8 cellular contexts compared by ENCODE assay signal in the genomic region with DNA sequence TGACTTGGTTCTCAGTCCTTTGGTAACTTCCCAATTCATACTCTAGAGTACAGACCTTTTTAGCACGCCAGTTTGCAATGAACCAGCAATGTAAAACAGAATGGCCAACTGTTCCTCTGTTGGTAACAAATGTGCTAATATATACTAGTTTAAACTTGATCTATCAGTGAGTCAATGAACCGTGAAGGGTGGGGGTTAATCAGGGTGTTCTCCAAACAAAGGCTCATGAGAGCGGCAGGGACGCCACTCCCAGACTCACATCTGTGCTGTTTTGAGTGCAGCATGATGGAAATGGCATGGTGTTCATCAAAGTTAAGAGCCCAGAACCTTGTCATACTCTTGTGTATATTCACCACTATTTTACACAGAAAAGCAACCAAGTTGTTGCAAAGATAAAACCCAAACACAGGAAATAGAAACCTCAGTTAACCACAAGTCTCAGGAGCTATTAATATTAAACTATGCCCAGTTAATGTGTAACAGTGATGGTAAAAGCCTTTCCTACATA.
A peak's percentile ranks its signal among the peaks of the same experiment; 100 is the strongest.
DNase-seq lines count a peak whose midpoint lies in the region; ATAC-seq, FAIRE-seq and TF ChIP-seq lines count a peak whose summit lies in the region.

No MANE protein-coding gene starts in this region.

- POLR2A ChIA-PET in OCI-LY7 (lab: Charles Lee): interaction anchor here (0.6 to 1.5 kb wide), 3 partner anchors 11 to 402 kb away, joined by 3 to 4 read pairs (median 3); no protein-coding TSS in a partner anchor
- POLR2A ChIA-PET in activated CD4-positive, alpha-beta memory T cell treated with anti-CD3 and anti-CD28 coated beads, Interleukin-2, amount 10 ng/mL, durations not matched to agents 7 days and 5 days (lab: Charles Lee): no interaction called here

- H3K4me3 ChIP-seq in OCI-LY7 (ENCODE audit: low read depth, low read length, poor library complexity, severe bottlenecking) (peak overlapping the region; percentile 17), pancreas (no peak overlapping the region), suprapubic skin (no peak overlapping the region), thyroid gland (replicated peaks in 1 of 3) (no peak overlapping the region)

- H3K9me3 ChIP-seq in OCI-LY7 (ENCODE audit: low read length) (no peaks in the 10 kb centered on the region), pancreas (no peaks in the 10 kb centered on the region), suprapubic skin (no peaks in the 10 kb centered on the region), thyroid gland (no peaks in the 10 kb centered on the region)

- no peaks in the 10 kb centered on the region for H3K36me3 Mint-ChIP-seq in activated CD4-positive, alpha-beta memory T cell treated with anti-CD3 and anti-CD28 coated beads, Interleukin-2, amount 10 ng/mL, durations not matched to agents 7 days and 5 days (ENCODE audit: low read depth)

- H3K4me3 Mint-ChIP-seq in activated CD4-positive, alpha-beta memory T cell treated with anti-CD3 and anti-CD28 coated beads, Interleukin-2, amount 10 ng/mL, durations not matched to agents 7 days and 5 days: no peak overlapping the region

- TF ChIP-seq POLR2A in suprapubic skin (IDR thresholded peaks at IDR 0.05): no peak
- TF ChIP-seq POLR2A in thyroid gland (IDR thresholded peaks at IDR 0.05): no peak

- H2AFZ ChIP-seq in OCI-LY7 (ENCODE audit: low read length): peak overlapping the region; percentile 48; the same call in 1 of the 2 replicates

- H3K36me3 ChIP-seq in OCI-LY7 (ENCODE audit: insufficient read depth, low read length) (no peaks in the 10 kb centered on the region), pancreas (no peaks in the 10 kb centered on the region), suprapubic skin (no peaks in the 10 kb centered on the region), thyroid gland (no peaks in the 10 kb centered on the region)

- DNase-seq in DMS 273 (lab: John Stamatoyannopoulos, UW; ENCODE audit: unreplicated experiment): peak; percentile 98
- peak; percentile 8 for DNase-seq in OCI-LY7 (ENCODE audit: low spot score)
- peak in 2 of 6 donors; percentile 8 to 30 for DNase-seq in pancreas
- no peak for DNase-seq in activated CD4-positive, alpha-beta memory T cell treated with anti-CD3 and anti-CD28 coated beads, Interleukin-2, amount 10 ng/mL, durations not matched to agents 7 days and 5 days
- no peak for DNase-seq in suprapubic skin (ENCODE audit: low spot score in 2 of 2)
- DNase-seq in thyroid gland: no peak

- H3K27me3 ChIP-seq in pancreas (no peaks in the 10 kb centered on the region), suprapubic skin (peaks cover 8% of the 10 kb centered on the region), thyroid gland (no peaks in the 10 kb centered on the region)

- 12% methylated on average over 4 of the region's 4 CpGs for WGBS in pancreas, 2 donors
- 28% methylated on average over 4 of the region's 4 CpGs for WGBS in suprapubic skin
- WGBS in thyroid gland, 2 donors: 19 to 20% methylated on average over 4 of the region's 4 CpGs

- peak overlapping the region; percentile 61 for H3K4me2 ChIP-seq in OCI-LY7 (ENCODE audit: low read length)

- intact Hi-C loops in OCI-LY7 (cut with micrococcal nuclease; ENCODE audit: unreplicated experiment): no loop called here
- intact Hi-C loops in pancreas (cut with DNase I): no loop called here
- intact Hi-C loops in thyroid gland (cut with DNase I): no loop called here

- peaks cover 16% of the 10 kb centered on the region for H3K4me1 Mint-ChIP-seq in activated CD4-positive, alpha-beta memory T cell treated with anti-CD3 and anti-CD28 coated beads, Interleukin-2, amount 10 ng/mL, durations not matched to agents 7 days and 5 days

- H3K79me2 ChIP-seq in OCI-LY7 (ENCODE audit: insufficient read depth, low read depth, low read length): no peaks in the 10 kb centered on the region

- no peaks in the 10 kb centered on the region for H3K9me2 ChIP-seq in OCI-LY7 (ENCODE audit: insufficient read depth, low read length)

- H3K27ac ChIP-seq in OCI-LY7 (ENCODE audit: low read depth, low read length, poor library complexity, severe bottlenecking) (no peak overlapping the region), pancreas (peak overlapping the region in 1 of 4 donors; percentile 45), suprapubic skin (no peak overlapping the region), thyroid gland (no peak overlapping the region)

- no peak for FAIRE-seq in pancreas (lab: Jason Lieb, UNC)

- H3K27ac Mint-ChIP-seq in activated CD4-positive, alpha-beta memory T cell treated with anti-CD3 and anti-CD28 coated beads, Interleukin-2, amount 10 ng/mL, durations not matched to agents 7 days and 5 days: no peak overlapping the region

- TF ChIP-seq CTCF in OCI-LY7 (conservative IDR thresholded peaks at IDR 0.05; ENCODE audit: low read length) (no peak), pancreas (IDR thresholded peaks at IDR 0.05) (no peak), suprapubic skin (IDR thresholded peaks at IDR 0.05) (no peak), thyroid gland (IDR thresholded peaks at IDR 0.05) (no peak)

- no peaks in the 10 kb centered on the region for H3K9me3 Mint-ChIP-seq in activated CD4-positive, alpha-beta memory T cell treated with anti-CD3 and anti-CD28 coated beads, Interleukin-2, amount 10 ng/mL, durations not matched to agents 7 days and 5 days

- H4K20me1 ChIP-seq in OCI-LY7 (ENCODE audit: insufficient read depth, low read length): no peaks in the 10 kb centered on the region

- CTCF ChIA-PET in OCI-LY7 (lab: Charles Lee; ENCODE audit: unreplicated experiment): interaction anchor here (1.9 kb wide), 1 partner anchor 72 kb away, joined by 4 read pairs; no protein-coding TSS in a partner anchor
- CTCF ChIA-PET in activated CD4-positive, alpha-beta memory T cell treated with anti-CD3 and anti-CD28 coated beads, Interleukin-2, amount 10 ng/mL, durations not matched to agents 7 days and 5 days (lab: Charles Lee): interaction anchor here (2.8 kb wide), 1 partner anchor 13 kb away, joined by 10 read pairs; no protein-coding TSS in a partner anchor

- no peak for TF ChIP-seq EP300 in suprapubic skin (IDR thresholded peaks at IDR 0.05)

- H3K4me1 ChIP-seq in OCI-LY7 (ENCODE audit: insufficient read depth, low read length, poor library complexity, severe bottlenecking) (peaks cover 18% of the 10 kb centered on the region), pancreas (peaks cover 0 to 13% (median 10%) of the 10 kb centered on the region in 3 donors), suprapubic skin (no peaks in the 10 kb centered on the region), thyroid gland (no peaks in the 10 kb centered on the region)

- ATAC-seq in GM19397 (IDR thresholded peaks at IDR 0.05; ENCODE audit: unreplicated experiment) (peak; percentile 97), HG03354 (IDR thresholded peaks at IDR 0.05; ENCODE audit: poor library complexity, severe bottlenecking, unreplicated experiment) (peak; percentile 97), pancreas (peak; percentile 60 to 93 (median 90))

- BruUV-seq in OCI-LY7 (replicated peaks; lab: Mats Ljungman, UMichigan): no TSS peak

- H3K27me3 Mint-ChIP-seq in activated CD4-positive, alpha-beta memory T cell treated with anti-CD3 and anti-CD28 coated beads, Interleukin-2, amount 10 ng/mL, durations not matched to agents 7 days and 5 days: peaks cover 39% of the 10 kb centered on the region

Comparison
In these comparisons a context has a peak if more than half of its experiments do, and no peak if none do; other contexts are left out.
1. DNase-seq: peak in DMS 273 (single experiment) and OCI-LY7 (single experiment); none in activated CD4-positive, alpha-beta memory T cell treated with anti-CD3 and anti-CD28 coated beads, Interleukin-2, amount 10 ng/mL, durations not matched to agents 7 days and 5 days (single experiment), suprapubic skin (0 of 2) and thyroid gland (0 of 2).
2. Peak in every context shown above with its lines, with median percentiles within 50 percentile points of each other: ATAC-seq.